In the genomic region with DNA sequence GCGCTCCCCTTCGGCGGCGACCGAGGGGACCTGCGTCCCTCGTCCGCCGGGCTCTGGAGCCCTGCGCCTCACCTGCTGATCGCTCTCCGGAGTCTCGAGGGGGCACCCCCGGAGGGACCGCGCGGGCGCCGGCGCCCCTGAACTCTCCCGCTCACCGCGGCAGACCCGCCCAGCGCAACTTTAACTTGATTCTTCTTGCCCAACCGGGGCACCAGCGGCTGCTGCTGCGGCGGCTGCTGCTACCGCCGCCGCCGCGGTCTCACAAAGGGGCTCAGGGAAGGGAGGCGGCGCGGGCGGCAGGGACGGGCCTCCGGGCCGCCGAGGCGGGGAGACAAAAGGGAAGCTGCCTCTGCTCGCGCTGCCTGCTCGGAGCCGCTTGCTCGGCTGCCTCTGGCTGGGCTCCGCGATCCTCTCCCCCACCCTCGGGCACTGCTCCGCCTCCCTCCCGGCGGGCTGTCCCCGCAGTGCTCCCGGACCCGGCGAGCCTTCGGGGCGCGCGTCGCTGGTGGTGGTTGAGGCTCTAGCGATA, we compare ENCODE assay signal across 7 cellular contexts. TPM values are rescaled to one million over a fixed set of nuclear protein-coding genes. Genes with fewer than 3 reads are reported as not detected.
A peak's percentile ranks its signal among the peaks of the same experiment; 100 is the strongest.
DNase-seq lines count a peak whose midpoint lies in the region; ATAC-seq and TF ChIP-seq lines count a peak whose summit lies in the region.

Gene PPM1L, plus strand, starts transcription at position 456 of the 529 bp plus-strand sequence.

- H3K4me2 ChIP-seq in HCT116 (ENCODE audit: low read length): peak within 1 kb of the TSS; percentile 91

- H3K9ac ChIP-seq in HCT116 (ENCODE audit: low read length): peak within 1 kb of the TSS; percentile 70

- DNase-seq in HCT116 (ENCODE audit: low read depth, low spot score): peak; percentile 7
- DNase-seq in MG63: peak; percentile 52
- DNase-seq in cardiac fibroblast (ENCODE audit: low read depth in 2 of 2): peak; percentile 40 to 44
- peak; percentile 82 for DNase-seq in islet precursor cell
- DNase-seq in stimulated activated CD4-positive, alpha-beta T cell treated with anti-CD3 and anti-CD28 coated beads, Interleukin-12 subunit alpha, Interleukin-12 subunit beta, amount 100 ng/mL, for 48 hours (ENCODE audit: low read depth in 2 of 3, low spot score in 1 of 3): peak; percentile 14 to 44 (median 20)

- TF ChIP-seq POLR2A in HCT116 (IDR thresholded peaks at IDR 0.05; ENCODE audit: borderline replicate concordance, extremely low read depth, insufficient read depth, insufficient read length): no peak

- intact Hi-C loops in HCT116 (cut with micrococcal nuclease): no loop called here

- H3K9me2 ChIP-seq in HCT116 (ENCODE audit: insufficient read depth): no peaks in the 10 kb centered on the region

- peaks cover 10% of the 10 kb centered on the region; the same call in 1 of the 2 replicates for H3K79me2 ChIP-seq in HCT116 (ENCODE audit: insufficient read depth, low read length)

- H3K4me1 ChIP-seq in HCT116 (ENCODE audit: control insufficient read depth in 1 of 2, insufficient read depth in 2 of 2, low read length in 2 of 2): peaks cover 4 to 15% of the 10 kb centered on the region in 2 experiments; a peak in 3 of 4 replicates

- POLR2A ChIA-PET in HCT116 (lab: Charles Lee): interaction anchor here (1.1 to 1.7 kb wide), 2 partner anchors 16 to 19 kb away, joined by 3 to 5 read pairs; no protein-coding TSS in a partner anchor

- no TSS peak for BruUV-seq in HCT116 (replicated peaks; lab: Mats Ljungman, UMichigan)

- H3K27ac ChIP-seq in HCT116 (ENCODE audit: low read depth, low read length) (peak within 1 kb of the TSS; percentile 80), VCaP (peak within 1 kb of the TSS; percentile 92)

- no peak for TF ChIP-seq RAD21 in HCT116 (IDR thresholded peaks at IDR 0.05; ENCODE audit: low read depth)

- H3K9me3 ChIP-seq in HCT116 (ENCODE audit: control insufficient read depth in 1 of 2, insufficient read depth in 1 of 2, low read depth in 1 of 2, low read length in 2 of 2) (no peaks in the 10 kb centered on the region), MG63 (no peaks in the 10 kb centered on the region)

- H2AFZ ChIP-seq in HCT116 (ENCODE audit: low read depth, low read length, poor library complexity, severe bottlenecking): peak within 1 kb of the TSS; percentile 96

- H3K27me3 ChIP-seq in HCT116 (ENCODE audit: insufficient read depth, low read length) (no peaks in the 10 kb centered on the region), MG63 (peaks cover 8% of the 10 kb centered on the region)

- TF ChIP-seq CTCF in GM12875 (IDR thresholded peaks at IDR 0.05; ENCODE audit: borderline replicate concordance, insufficient read depth, low read depth, low read length) (no peak), HCT116 (IDR thresholded peaks at IDR 0.05 in 2 of 3, conservative IDR thresholded peaks at IDR 0.05 in 1 of 3; ENCODE audit: borderline replicate concordance in 1 of 3, insufficient read depth in 1 of 3, low read depth in 2 of 3, low read length in 2 of 3) (no peak), VCaP (conservative IDR thresholded peaks at IDR 0.05) (no peak), cardiac fibroblast (IDR thresholded peaks at IDR 0.05; ENCODE audit: low read depth, low read length) (no peak)

- CTCF ChIA-PET in HCT116 (lab: Charles Lee): no interaction called here

- peak within 1 kb of the TSS; percentile 54 for H3K4me3 ChIP-seq in GM12875 (ENCODE audit: low read depth, low read length)
- peak within 1 kb of the TSS; percentile 70 to 95 for H3K4me3 ChIP-seq in HCT116 (replicated peaks in 1 of 2; ENCODE audit: low read depth in 1 of 2, low read length in 2 of 2)
- H3K4me3 ChIP-seq in MG63: peak within 1 kb of the TSS; percentile 60
- H3K4me3 ChIP-seq in cardiac fibroblast (replicated peaks in 1 of 2; ENCODE audit: low read depth in 2 of 2, low read length in 2 of 2): peak within 1 kb of the TSS; percentile 70 to 74

- H4K20me1 ChIP-seq in HCT116 (ENCODE audit: insufficient read depth): no peaks in the 10 kb centered on the region

- H3K36me3 ChIP-seq in HCT116 (ENCODE audit: control insufficient read depth in 1 of 2, insufficient read depth in 2 of 2, low read length in 2 of 2) (no peaks in the 10 kb centered on the region), MG63 (no peaks in the 10 kb centered on the region)

- ATAC-seq in HCT116: peak; percentile 50

- RAD21 ChIA-PET in HCT116 (lab: Charles Lee; ENCODE audit: low non-redundant PET in 1 of 2, low total read pairs in 2 of 2, uncharacterized antibody in 2 of 2, unreplicated experiment in 2 of 2): no interaction called here

TF ChIP-seq in HCT116, 20 proteins besides CTCF, POLR2A, EP300 and RAD21:
- TF ChIP-seq TCF7L2 (IDR thresholded peaks at IDR 0.05; ENCODE audit: borderline replicate concordance, extremely low read depth, insufficient read depth, insufficient read length) (peak; percentile 34), ZNF274 (IDR thresholded peaks at IDR 0.05; ENCODE audit: low read depth, low read length) (no peak)

RNA-seq across cellular contexts. Expression of gene PPM1L, which starts in this region (rescaled TPM):
- 13.2 TPM for total RNA-seq in HCT116 (2021; ENCODE audit: unreplicated experiment)
- 2.8 and 3.0 TPM in 2 replicates for polyA plus RNA-seq in HCT116 (2012)
- total RNA-seq in MG63 (2014; rRNA removed; shearing (Covaris generic); ENCODE audit: low replicate concordance): not detected in 2 replicates

Comparison
In these comparisons a context has a peak if more than half of its experiments do, and no peak if none do; other contexts are left out.
1. Peak in every context shown above with its lines: DNase-seq, ATAC-seq, H3K4me3 ChIP-seq and H3K27ac ChIP-seq.
2. RNA of gene PPM1L (total RNA-seq): 13.2 TPM in HCT116 (single experiment); not detected in MG63; every median in the first group is over 10 times any median in the second.
3. Peak in DNase-seq and H3K4me3 ChIP-seq in MG63; RNA of the gene not detected or under 1 TPM.
4. DNase-seq: peak in every context shown above with its lines; median percentile 82 in islet precursor cell; 52 in MG63; 42 in cardiac fibroblast; 20 in stimulated activated CD4-positive, alpha-beta T cell treated with anti-CD3 and anti-CD28 coated beads, Interleukin-12 subunit alpha, Interleukin-12 subunit beta, amount 100 ng/mL, for 48 hours; 7 in HCT116.